Comparison of ENCODE assay signal across 16 cellular contexts in the genomic region with DNA sequence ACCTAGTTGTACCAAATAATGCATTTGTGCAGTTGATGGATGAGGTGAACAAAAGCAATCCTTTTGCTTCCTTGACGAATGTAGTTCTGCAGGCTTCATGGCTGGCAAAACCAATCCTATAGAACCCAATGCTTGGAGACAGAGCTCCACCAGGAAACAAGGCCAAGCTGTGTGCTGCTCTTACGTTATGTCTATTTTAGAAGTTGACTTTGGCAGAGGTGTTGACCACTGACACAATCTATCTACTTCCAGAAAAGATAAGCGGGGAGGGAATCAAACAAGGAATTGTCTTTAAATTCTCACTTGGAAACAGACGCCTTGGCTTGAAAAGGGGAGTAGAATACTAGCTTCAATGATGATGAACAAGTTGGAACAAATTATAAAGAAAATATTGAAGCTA.
DNase-seq lines count a peak whose midpoint lies in the region; ATAC-seq and TF ChIP-seq lines count a peak whose summit lies in the region.
"Had no signal": no experiment of that assay in that cellular context is flagged by ENCODE, and none has a peak within 500 bp of the region (broad histone marks: within the 10 kb centered on the region; RNA-seq: fewer than 3 reads in every experiment).

No MANE protein-coding gene starts in this region.

- intact Hi-C loops in Right ventricle myocardium inferior (cut with DNase I): loop anchor here (10.0 kb wide), 1 partner anchor 344 kb away; no protein-coding TSS in a partner anchor
- intact Hi-C loops in cardiac septum (cut with DNase I): loop anchor here (5.0 to 10.0 kb wide), 2 partner anchors 83 to 414 kb away; no protein-coding TSS in a partner anchor
- intact Hi-C loops in Right ventricle myocardium superior (cut with DNase I): no loop called here
- intact Hi-C loops in vagina (cut with DNase I): no loop called here

- peaks cover 37% of the 10 kb centered on the region for H3K4me1 ChIP-seq in vagina

- TF ChIP-seq CTCF in vagina (IDR thresholded peaks at IDR 0.05): no peak

- H3K9me3 ChIP-seq in vagina: no peaks in the 10 kb centered on the region
- H3K9me3 ChIP-seq: BLaER1 treated with 17β-estradiol and CSF1 and Interleukin-3, amounts not matched to agents 10 nM and 100 nM; MG63 had no signal

- H3K27me3 ChIP-seq in vagina: no peaks in the 10 kb centered on the region
- H3K27me3 ChIP-seq: BLaER1 treated with 17β-estradiol and CSF1 and Interleukin-3, amounts not matched to agents 10 nM and 100 nM; MG63 had no signal

- H3K4me3 ChIP-seq in vagina: no peak overlapping the region
- H3K4me3 ChIP-seq: BLaER1 treated with 17β-estradiol and CSF1 and Interleukin-3, amounts not matched to agents 10 nM and 100 nM; MG63 had no signal

- DNase-seq in Right ventricle myocardium inferior (ENCODE audit: missing footprints): no peak
- no peak for DNase-seq in cardiac septum (ENCODE audit: low spot score)
- DNase-seq in Right ventricle myocardium superior: no peak
- no peak for DNase-seq in left lobe of liver (ENCODE audit: low spot score)
- no peak for DNase-seq in vagina (ENCODE audit: extremely low spot score in 2 of 2)
- no peak for DNase-seq in superior temporal gyrus (ENCODE audit: extremely low spot score)
- DNase-seq in NCI-H187 treated with DMSO at 0.1 percent for 48 hours (lab: John Stamatoyannopoulos, UW): no peak
- DNase-seq: MG63, NCI-H1105 treated with DMSO at 0.1 percent for 48 hours, NCI-H187, NCI-H446, NCI-H774 had no signal

- ATAC-seq in Right ventricle myocardium inferior (peak; percentile 55), Right ventricle myocardium superior (ENCODE audit: poor library complexity) (peak; percentile 63), left lobe of liver (peak; percentile 20), HG03025 (IDR thresholded peaks at IDR 0.05; ENCODE audit: low FRiP score, unreplicated experiment) (no peak)

- no peaks in the 10 kb centered on the region for H3K36me3 ChIP-seq in vagina
- H3K36me3 ChIP-seq: BLaER1 treated with 17β-estradiol and CSF1 and Interleukin-3, amounts not matched to agents 10 nM and 100 nM; MG63 had no signal

- H3K27ac ChIP-seq in vagina: peak overlapping the region; percentile 76
- H3K27ac ChIP-seq: 22Rv1, KMS-11 had no signal

- no peak for TF ChIP-seq POLR2A in vagina (IDR thresholded peaks at IDR 0.05)

Comparison
In these comparisons a context has a peak if more than half of its experiments do, and no peak if none do; other contexts are left out.
1. intact Hi-C loops: an anchor here in Right ventricle myocardium inferior (10.0 kb wide) and cardiac septum (5.0 to 10.0 kb wide); none called in Right ventricle myocardium superior and vagina.